ENCODE assay signal across 21 cellular contexts in the genomic region with DNA sequence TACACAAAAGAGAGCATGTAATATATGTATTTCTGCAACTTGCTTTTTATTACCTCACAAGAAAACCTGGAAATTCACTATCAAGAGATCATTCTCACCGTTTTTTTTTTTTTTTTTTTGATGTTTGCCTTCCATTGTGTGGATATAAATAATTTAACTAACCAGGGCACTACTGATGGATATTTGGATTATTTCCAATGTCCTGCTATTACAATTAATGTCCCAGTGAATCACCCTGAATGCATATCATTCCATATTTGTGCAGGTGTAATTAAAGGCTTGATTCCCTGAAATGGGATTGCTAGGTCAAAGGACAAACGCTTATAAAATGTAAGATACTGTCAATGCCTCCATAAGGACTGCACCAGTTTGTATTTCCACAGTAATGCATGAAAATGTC.
"Had no signal": no experiment of that assay in that cellular context is flagged by ENCODE, and none has a peak within 500 bp of the region (broad histone marks: within the 10 kb centered on the region; RNA-seq: fewer than 3 reads in every experiment).

No MANE protein-coding gene starts in this region.

- DNase-seq: activated CD4-positive, alpha-beta T cell treated with anti-CD3 and anti-CD28 coated beads for 36 hours; activated CD4-positive, CD25-positive, alpha-beta regulatory T cell; activated CD8-positive, alpha-beta memory T cell treated with anti-CD3 and anti-CD28 coated beads, Interleukin-2, amount 10 ng/mL, durations not matched to agents 7 days and 5 days; activated CD8-positive, alpha-beta T cell treated with anti-CD3 and anti-CD28 coated beads, Interleukin-2, amount 10 ng/mL, durations not matched to agents 7 days and 5 days; activated T-cell treated with anti-CD3 and anti-CD28 coated beads, Interleukin-2, amount 50 U/mL, for 48 hours; colonic mucosa; endodermal cell; foreskin keratinocyte; left lung; lower lobe of right lung; mesenchymal stem cell; naive thymus-derived CD8-positive, alpha-beta T cell; posterior cingulate gyrus; right cardiac atrium; stimulated activated CD4-positive, alpha-beta T cell treated with anti-CD3 and anti-CD28 coated beads, Interleukin-2, amount 100 ng/mL, for 48 hours; stimulated activated naive CD4-positive, alpha-beta T cell treated with Interleukin-2 at 50 U/mL for 16 hours; T-helper 1 cell; transverse colon had no signal

- H3K4me3 ChIP-seq: colonic mucosa, esophagus muscularis mucosa, left lung, lower lobe of right lung, transverse colon had no signal

- FAIRE-seq: urothelium cell line had no signal

- H3K27me3 ChIP-seq: colonic mucosa, esophagus muscularis mucosa, foreskin keratinocyte, left lung, transverse colon had no signal

- ATAC-seq: activated CD4-positive, alpha-beta T cell treated with anti-CD3 and anti-CD28 coated beads for 36 hours; activated CD8-positive, alpha-beta memory T cell treated with anti-CD3 and anti-CD28 coated beads, Interleukin-2, amount 10 ng/mL, durations not matched to agents 7 days and 5 days; activated CD8-positive, alpha-beta T cell treated with anti-CD3 and anti-CD28 coated beads, Interleukin-2, amount 10 ng/mL, durations not matched to agents 7 days and 5 days; activated naive CD4-positive, alpha-beta T cell treated with anti-CD3 and anti-CD28 coated beads, Interleukin-2, amount 50 U/mL, for 72 hours; foreskin keratinocyte; left lung; lower lobe of right lung; naive thymus-derived CD8-positive, alpha-beta T cell; right cardiac atrium had no signal

- H3K4me1 ChIP-seq: colonic mucosa, foreskin keratinocyte, left lung, lower lobe of right lung had no signal

- H3K27ac ChIP-seq: colonic mucosa, esophagus muscularis mucosa, foreskin keratinocyte, left lung, lower lobe of right lung, transverse colon had no signal

- H3K36me3 ChIP-seq: colonic mucosa, esophagus muscularis mucosa, left lung, lower lobe of right lung, transverse colon had no signal

- H3K9me3 ChIP-seq: colonic mucosa, esophagus muscularis mucosa, left lung, lower lobe of right lung, transverse colon had no signal
